1 cellular context compared by ENCODE assay signal in genomic region chr6:30556964-30557682, GRCh38.
TF ChIP-seq lines count a peak whose summit lies in the region.

PRR3 (plus strand) TSS chr6:30557295; CDS start chr6:30557345, 50 bp downstream.

TF ChIP-seq in GM12878, 131 proteins besides CTCF, POLR2A, EP300 and RAD21 (continued from another document):
- TF ChIP-seq E4F1 (IDR thresholded peaks at IDR 0.05; ENCODE audit: borderline replicate concordance, partially characterized antibody) (peak; percentile 39), RUNX3 (IDR thresholded peaks at IDR 0.05; ENCODE audit: low read length) (peak; percentile 75), SMAD1 (IDR thresholded peaks at IDR 0.05; ENCODE audit: low read depth, partially characterized antibody) (peak; percentile 47), TBL1XR1 (IDR thresholded peaks at IDR 0.05; ENCODE audit: low read depth, low read length) (no peak; the same call in 1 of the 2 replicates), MYC (IDR thresholded peaks at IDR 0.05; ENCODE audit: insufficient read depth, insufficient read length, insufficient replicate concordance, low read length, severe bottlenecking) (no peak), ATF2 (IDR thresholded peaks at IDR 0.05; ENCODE audit: low read length) (no peak), NKRF (conservative IDR thresholded peaks at IDR 0.05) (no peak), SP1 (IDR thresholded peaks at IDR 0.05; ENCODE audit: low read depth, low read length) (peak; percentile 22), STAT3 (IDR thresholded peaks at IDR 0.05; ENCODE audit: low read depth, low read length) (no peak), TAF1 (IDR thresholded peaks at IDR 0.05; ENCODE audit: borderline replicate concordance, low read depth, low read length) (peak; percentile 93; the same call in 1 of the 2 replicates), ZNF384 (IDR thresholded peaks at IDR 0.05; ENCODE audit: borderline replicate concordance, low read depth, low read length) (no peak), RB1 (IDR thresholded peaks at IDR 0.05; ENCODE audit: borderline replicate concordance) (peak; percentile 63), HDAC2 (IDR thresholded peaks at IDR 0.05) (no peak), SRF (IDR thresholded peaks at IDR 0.05; ENCODE audit: low read depth in 2 of 2, low read length in 2 of 2) (peak; percentile 1 to 63; a peak in 1 of 4 replicates), ATF3 (IDR thresholded peaks at IDR 0.05; ENCODE audit: borderline replicate concordance, extremely low read depth, low read depth, low read length) (peak; percentile 50; the same call in 1 of the 2 replicates), POU2F2 (IDR thresholded peaks at IDR 0.05; ENCODE audit: borderline replicate concordance, low read depth, low read length) (no peak), RFX5 (IDR thresholded peaks at IDR 0.05; ENCODE audit: low read depth, low read length) (peak; percentile 70), HDGF (IDR thresholded peaks at IDR 0.05) (no peak), CREB1 (IDR thresholded peaks at IDR 0.05; ENCODE audit: low read depth) (peak; percentile 95), REST (IDR thresholded peaks at IDR 0.05; ENCODE audit: low read depth, low read length) (no peak), GABPA (IDR thresholded peaks at IDR 0.05; ENCODE audit: low read depth) (peak; percentile 98), SIN3A (IDR thresholded peaks at IDR 0.05; ENCODE audit: low read depth, low read length) (peak; percentile 77), BACH1 (IDR thresholded peaks at IDR 0.05; ENCODE audit: borderline replicate concordance) (0 out of 2 replicates have a peak, but pooled peaks have one; percentile 34), RELA (IDR thresholded peaks at IDR 0.05; ENCODE audit: borderline replicate concordance, partially characterized antibody) (peak; percentile 25), EED (IDR thresholded peaks at IDR 0.05; ENCODE audit: low read depth) (0 out of 2 replicates have a peak, but pooled peaks have one; percentile 34), CHD1 (IDR thresholded peaks at IDR 0.05; ENCODE audit: low read depth, low read length) (0 out of 2 replicates have a peak, but pooled peaks have one; percentile 47), MAX (IDR thresholded peaks at IDR 0.05; ENCODE audit: low read depth, low read length) (peak; percentile 84), SPI1 (IDR thresholded peaks at IDR 0.05; ENCODE audit: borderline replicate concordance, insufficient read depth, low read depth, low read length) (0 out of 2 replicates have a peak, but pooled peaks have one; percentile 9), CUX1 (IDR thresholded peaks at IDR 0.05; ENCODE audit: insufficient replicate concordance, low read depth, low read length) (peak; percentile 21), SREBF2 (IDR thresholded peaks at IDR 0.05; ENCODE audit: low read length) (peak; percentile 60; the same call in 1 of the 2 replicates), HCFC1 (IDR thresholded peaks at IDR 0.05; ENCODE audit: low read length) (peak; percentile 75), ELK1 (IDR thresholded peaks at IDR 0.05; ENCODE audit: low read depth, low read length) (peak; percentile 75), NBN (IDR thresholded peaks at IDR 0.05) (0 out of 2 replicates have a peak, but pooled peaks have one; percentile 75), ZSCAN29 (IDR thresholded peaks at IDR 0.05) (no peak), ZNF274 (IDR thresholded peaks at IDR 0.05; ENCODE audit: insufficient read depth, insufficient read length) (no peak), PAX8 (IDR thresholded peaks at IDR 0.05) (no peak), MTA2 (IDR thresholded peaks at IDR 0.05; ENCODE audit: low read depth) (0 out of 2 replicates have a peak, but pooled peaks have one; percentile 67)
